In genomic region chr2:47653036-47653435, GRCh38 we compare ENCODE assay signal across 24 cellular contexts.
"Had no signal": no experiment of that assay in that cellular context is flagged by ENCODE, and none has a peak within 500 bp of the region (broad histone marks: within the 10 kb centered on the region; RNA-seq: fewer than 3 reads in every experiment).

No MANE protein-coding gene starts in this region.

- H3K27ac ChIP-seq: hepatocyte, left ventricle myocardium inferior, ovary, skin epidermis, stomach, testis, thyroid gland, transverse colon, uterus had no signal

- ATAC-seq: mucosa of descending colon; naive thymus-derived CD4-positive, alpha-beta T cell; natural killer cell treated with Interleukin-12 subunit alpha and Interleukin-12 subunit beta and Interleukin-15 and Interleukin-18, amount 100 ng/mL, for 72 hours; right cardiac atrium; stimulated activated naive B cell treated with anti-CD40 and anti-IgM and Interleukin-4, amounts not matched to agents 10 μg/mL and 1 μg/mL and 100 μg/mL, for 72 hours; stimulated activated naive CD8-positive, alpha-beta T cell treated with anti-CD3 and anti-CD28 coated beads, Interleukin-15, Interleukin-2, amounts not matched to agents 100 U/mL and 50 U/mL, for 24 hours had no signal

- H3K4me1 ChIP-seq: uterus had no signal

- H3K9me3 ChIP-seq: left ventricle myocardium inferior, mucosa of descending colon, ovary, testis, thyroid gland, transverse colon, uterus had no signal

- H3K79me2 ChIP-seq: hepatocyte had no signal

- H3K27me3 ChIP-seq: hepatocyte, ovary, stomach, testis, thyroid gland, transverse colon, uterus had no signal

- H3K36me3 ChIP-seq: left ventricle myocardium inferior, ovary, stomach, thyroid gland, transverse colon, uterus had no signal

- DNase-seq: islet precursor cell; left ventricle myocardium inferior; mesendoderm; midbrain; mucosa of descending colon; naive thymus-derived CD4-positive, alpha-beta T cell; ovary; retina; right cardiac atrium; stimulated activated CD4-positive, alpha-beta T cell treated with anti-CD3 and anti-CD28 coated beads, Interleukin-12 subunit alpha, Interleukin-12 subunit beta, amount 100 ng/mL, for 4 hours; stimulated activated CD4-positive, alpha-beta T cell treated with anti-CD3 and anti-CD28 coated beads, Interleukin-15, amount 100 ng/mL, for 24 hours; stimulated activated CD4-positive, alpha-beta T cell treated with anti-CD3 and anti-CD28 coated beads, Interleukin-2, amount 100 ng/mL, for 24 hours; stimulated activated CD4-positive, alpha-beta T cell treated with anti-CD3 and anti-CD28 coated beads, Interleukin-4, amount 100 ng/mL, for 1 hour; stimulated activated naive B cell treated with anti-CD40 and anti-IgM and Interleukin-4, amounts not matched to agents 10 μg/mL and 1 μg/mL and 100 μg/mL, for 72 hours; stimulated activated naive CD8-positive, alpha-beta T cell treated with anti-CD3 and anti-CD28 coated beads, Interleukin-15, Interleukin-2, amounts not matched to agents 100 U/mL and 50 U/mL, for 24 hours; stomach; testis; thyroid gland; transverse colon; uterus had no signal

- H3K4me3 ChIP-seq: hepatocyte, left ventricle myocardium inferior, lung, mucosa of descending colon, ovary, skin epidermis, stomach, testis, thyroid gland, transverse colon, uterus had no signal

- H2AFZ ChIP-seq: hepatocyte had no signal

- H3K4me2 ChIP-seq: hepatocyte had no signal
